ENCODE assay signal across 9 cellular contexts in the genomic region with DNA sequence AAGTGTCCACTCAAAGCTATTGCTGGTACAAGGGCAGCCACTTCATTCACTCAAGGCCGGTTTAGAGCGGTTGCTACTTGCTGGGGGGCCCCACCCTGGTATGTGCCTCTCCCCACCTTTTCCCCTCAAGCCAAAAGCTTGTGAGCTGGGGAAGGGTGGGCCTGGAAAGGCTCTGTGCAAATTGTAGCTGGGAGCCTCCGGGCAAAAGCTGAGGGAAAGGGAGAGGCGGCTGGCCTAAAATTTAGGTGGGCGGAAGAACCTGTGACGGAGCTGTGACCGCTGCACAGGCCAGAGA. TPM values are rescaled to one million over a fixed set of nuclear protein-coding genes. Genes with fewer than 3 reads are reported as not detected.
A peak's percentile ranks its signal among the peaks of the same experiment; 100 is the strongest.
DNase-seq lines count a peak whose midpoint lies in the region; ATAC-seq, FAIRE-seq and TF ChIP-seq lines count a peak whose summit lies in the region.
"Had no signal": no experiment of that assay in that cellular context is flagged by ENCODE, and none has a peak within 500 bp of the region (broad histone marks: within the 10 kb centered on the region; RNA-seq: fewer than 3 reads in every experiment).

No MANE protein-coding gene starts in this region.

- intact Hi-C loops in heart right ventricle (cut with DNase I): loop anchor here in 4 of 10 donors (5.0 to 10.0 kb wide), 3 partner anchors 59 to 109 kb away; no protein-coding TSS in a partner anchor
- intact Hi-C loops in Right ventricle myocardium superior (cut with DNase I): no loop called here
- intact Hi-C loops in upper lobe of right lung (cut with DNase I): no loop called here

- no peaks in the 10 kb centered on the region for H3K9me3 ChIP-seq in heart right ventricle
- no peaks in the 10 kb centered on the region for H3K9me3 ChIP-seq in astrocyte (ENCODE audit: insufficient read depth, low read depth, low read length)
- no peaks in the 10 kb centered on the region for H3K9me3 ChIP-seq in mesodermal cell (ENCODE audit: control insufficient read depth, low read length)
- H3K9me3 ChIP-seq in upper lobe of right lung: no peaks in the 10 kb centered on the region

- H3K36me3 Mint-ChIP-seq in astrocyte (ENCODE audit: low read depth, unreplicated experiment): peaks cover 40% of the 10 kb centered on the region

- H3K4me3 Mint-ChIP-seq in astrocyte (ENCODE audit: unreplicated experiment): no peak overlapping the region

- peak overlapping the region in 9 of 10 donors; percentile 76 to 91 (median 80) for H3K27ac ChIP-seq in heart right ventricle
- H3K27ac ChIP-seq in astrocyte (ENCODE audit: low read depth, low read length): no peak overlapping the region
- H3K27ac ChIP-seq in mesodermal cell (ENCODE audit: low read depth, low read length, severe bottlenecking): peak overlapping the region; percentile 54
- H3K27ac ChIP-seq in upper lobe of right lung: peak overlapping the region; percentile 80
- H3K27ac ChIP-seq: brain microvascular endothelial cell had no signal

- FAIRE-seq in astrocyte (lab: Jason Lieb, UNC): no peak

- H3K79me2 ChIP-seq in astrocyte (ENCODE audit: insufficient read depth, low read length): peaks cover 6% of the 10 kb centered on the region

- ATAC-seq in heart right ventricle (no peak), Right ventricle myocardium superior (ENCODE audit: poor library complexity) (no peak), upper lobe of right lung (peak; percentile 20), HG02763 (IDR thresholded peaks at IDR 0.05; ENCODE audit: unreplicated experiment) (no peak)

- DNase-seq in heart right ventricle: no peak
- DNase-seq in Right ventricle myocardium superior: no peak
- no peak for DNase-seq in astrocyte (ENCODE audit: low read depth)
- no peak for DNase-seq in upper lobe of right lung
- DNase-seq in dermis blood vessel endothelial cell: no peak
- DNase-seq in AG08396 (ENCODE audit: low spot score): no peak
- DNase-seq: brain microvascular endothelial cell had no signal

- TF ChIP-seq CTCF in heart right ventricle (IDR thresholded peaks at IDR 0.05) (no peak), astrocyte (IDR thresholded peaks at IDR 0.05; ENCODE audit: insufficient read depth, low read depth, low read length) (no peak), upper lobe of right lung (IDR thresholded peaks at IDR 0.05) (no peak)

- peak overlapping the region; percentile 51 for H3K27ac Mint-ChIP-seq in astrocyte (ENCODE audit: unreplicated experiment)

- no peaks in the 10 kb centered on the region for H3K27me3 Mint-ChIP-seq in astrocyte (ENCODE audit: low read depth, unreplicated experiment)

- H3K36me3 ChIP-seq in heart right ventricle (peaks cover 0 to 56% (median 37%) of the 10 kb centered on the region in 9 donors), astrocyte (ENCODE audit: insufficient read depth, low read length) (peaks cover 25% of the 10 kb centered on the region), mesodermal cell (ENCODE audit: control insufficient read depth, insufficient read depth, low read length) (peaks cover 68% of the 10 kb centered on the region), upper lobe of right lung (peaks cover 39% of the 10 kb centered on the region)

- peak overlapping the region in 8 of 10 donors; percentile 65 to 98 (median 84) for H3K4me3 ChIP-seq in heart right ventricle
- H3K4me3 ChIP-seq in astrocyte (ENCODE audit: insufficient read depth, low read depth, low read length): no peak overlapping the region
- peak overlapping the region; percentile 46 for H3K4me3 ChIP-seq in mesodermal cell (ENCODE audit: extremely low read depth, insufficient read depth, low read length, poor library complexity, severe bottlenecking)
- H3K4me3 ChIP-seq in upper lobe of right lung: peak overlapping the region; percentile 70

- H3K27me3 ChIP-seq in heart right ventricle: no peaks in the 10 kb centered on the region
- no peaks in the 10 kb centered on the region for H3K27me3 ChIP-seq in astrocyte (ENCODE audit: insufficient read depth, low read length)
- H3K27me3 ChIP-seq in upper lobe of right lung: no peaks in the 10 kb centered on the region
- H3K27me3 ChIP-seq: brain microvascular endothelial cell had no signal

- H3K4me2 ChIP-seq in astrocyte (ENCODE audit: low read length): peak overlapping the region; percentile 99

- H3K9ac ChIP-seq in astrocyte (ENCODE audit: low read length): no peak overlapping the region

- no peaks in the 10 kb centered on the region for H3K9me3 Mint-ChIP-seq in astrocyte (ENCODE audit: unreplicated experiment)

- H3K4me1 ChIP-seq in heart right ventricle: peaks cover 4 to 34% (median 18%) of the 10 kb centered on the region in 9 donors
- peaks cover 18% of the 10 kb centered on the region for H3K4me1 ChIP-seq in astrocyte (ENCODE audit: insufficient read depth, low read length)
- peaks cover 20% of the 10 kb centered on the region for H3K4me1 ChIP-seq in mesodermal cell (ENCODE audit: control insufficient read depth, insufficient read depth, low read length, poor library complexity, severe bottlenecking)
- peaks cover 17% of the 10 kb centered on the region for H3K4me1 ChIP-seq in upper lobe of right lung

- no peak overlapping the region for H2AFZ ChIP-seq in astrocyte (ENCODE audit: low read depth, low read length)

- 72 to 74% methylated on average over 7 of the region's 7 CpGs for WGBS in heart right ventricle, 2 donors
- WGBS in mesodermal cell (ENCODE audit: insufficient coverage in 2 of 2), 2 experiments: 50 to 57% methylated on average over 1 to 5 of the region's 7 CpGs

- peaks cover 43% of the 10 kb centered on the region for H4K20me1 ChIP-seq in astrocyte (ENCODE audit: insufficient read depth, low read length)

- H3K4me1 Mint-ChIP-seq in astrocyte (ENCODE audit: low read depth, unreplicated experiment): peaks cover 21% of the 10 kb centered on the region

RNA-seq across cellular contexts. Expression of gene SH3D21, which starts 0.3 kb away (rescaled TPM):
- total RNA-seq in heart right ventricle: 1 to 10 TPM; 1.1 to 3.3 (median 1.7) TPM
- polyA plus RNA-seq in heart right ventricle: 1 to 10 TPM in 1 of 2 donors, under 1 TPM in 1; 0.58 to 4.8 TPM
- total RNA-seq in Right ventricle myocardium superior: 1.3 TPM
- total RNA-seq in astrocyte: 13.6 and 16.3 TPM in 2 replicates
- 5.3 TPM for polyA plus RNA-seq in mesodermal cell (2013, experiment 1 of 2)
- 5.3 TPM for polyA plus RNA-seq in mesodermal cell (2013, experiment 2 of 2)
- total RNA-seq in upper lobe of right lung: 10.2 TPM
- 0.74 and 1.5 TPM in 2 replicates for total RNA-seq in dermis blood vessel endothelial cell

RNA-seq across cellular contexts. Expression of gene EVA1B, which starts 17.6 kb away (rescaled TPM):
- total RNA-seq in heart right ventricle: 10 to 100 TPM in 3 of 10 donors, 1 to 10 TPM in 7; 4.6 to 16.0 (median 6.8) TPM
- 10 to 100 TPM; 25.2 to 38.9 TPM for polyA plus RNA-seq in heart right ventricle
- total RNA-seq in Right ventricle myocardium superior: 10.8 TPM
- total RNA-seq in astrocyte: 57.3 and 63.0 TPM in 2 replicates
- polyA plus RNA-seq in mesodermal cell (2013, experiment 1 of 2): 108 TPM
- 89.0 TPM for polyA plus RNA-seq in mesodermal cell (2013, experiment 2 of 2)
- 27.2 TPM for total RNA-seq in upper lobe of right lung
- total RNA-seq in dermis blood vessel endothelial cell: 105 and 192 TPM in 2 replicates
